In the genomic region with DNA sequence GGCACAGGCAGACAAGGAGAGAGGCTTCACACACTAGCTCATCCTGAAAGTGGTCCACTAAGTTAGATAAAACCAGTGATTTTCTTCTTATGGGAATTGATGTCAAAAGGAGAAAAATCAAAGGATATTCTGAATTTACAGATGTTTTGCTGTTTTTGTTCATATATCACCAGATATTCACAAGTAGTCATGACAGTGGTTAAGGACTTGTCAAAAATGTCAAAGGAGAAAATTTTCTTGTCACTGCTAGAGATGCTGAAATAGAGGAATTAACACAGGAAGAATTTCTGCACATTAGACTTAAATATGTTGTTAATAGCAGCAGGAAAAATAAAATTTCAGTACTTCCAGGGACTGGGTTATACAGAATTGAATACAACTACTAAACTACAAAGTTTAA, we compare ENCODE assay signal across 17 cellular contexts.
"Had no signal": no experiment of that assay in that cellular context is flagged by ENCODE, and none has a peak within 500 bp of the region (broad histone marks: within the 10 kb centered on the region; RNA-seq: fewer than 3 reads in every experiment).

No MANE protein-coding gene starts in this region.

- H3K27me3 ChIP-seq: adrenal gland, ovary, spleen, uterus had no signal

- DNase-seq: activated CD4-positive, alpha-beta memory T cell treated with anti-CD3 and anti-CD28 coated beads, Interleukin-2, amount 10 ng/mL, durations not matched to agents 7 days and 5 days; activated CD4-positive, alpha-beta T cell treated with anti-CD3 and anti-CD28 coated beads for 4 hours; activated effector memory CD4-positive, alpha-beta T cell treated with anti-CD3 and anti-CD28 coated beads, Interleukin-2, amount 50 U/mL, for 16 hours; activated T-cell treated with anti-CD3 and anti-CD28 coated beads, Interleukin-2, amount 50 U/mL, for 48 hours; cortex of kidney; effector memory CD4-positive, alpha-beta T cell; kidney glomerular epithelial cell; spleen; stimulated activated CD4-positive, alpha-beta T cell treated with anti-CD3 and anti-CD28 coated beads, Interleukin-1b, Interleukin-23, amount 100 ng/mL, for 48 hours; T-helper 2 cell; uterus had no signal

- H3K4me1 ChIP-seq: uterus had no signal

- H3K27me3 Mint-ChIP-seq: activated CD4-positive, alpha-beta memory T cell treated with anti-CD3 and anti-CD28 coated beads, Interleukin-2, amount 10 ng/mL, durations not matched to agents 7 days and 5 days; activated naive CD4-positive, alpha-beta T cell treated with anti-CD3 and anti-CD28 coated beads, Interleukin-2, amount 50 U/mL, for 24 hours; central memory CD8-positive, alpha-beta T cell had no signal

- H3K4me3 Mint-ChIP-seq: activated CD4-positive, alpha-beta memory T cell treated with anti-CD3 and anti-CD28 coated beads, Interleukin-2, amount 10 ng/mL, durations not matched to agents 7 days and 5 days; activated naive CD4-positive, alpha-beta T cell treated with anti-CD3 and anti-CD28 coated beads, Interleukin-2, amount 50 U/mL, for 24 hours; central memory CD8-positive, alpha-beta T cell; nephron; WTC11 had no signal

- H3K9me3 Mint-ChIP-seq: nephron had no signal

- H3K27ac Mint-ChIP-seq: activated CD4-positive, alpha-beta memory T cell treated with anti-CD3 and anti-CD28 coated beads, Interleukin-2, amount 10 ng/mL, durations not matched to agents 7 days and 5 days; activated naive CD4-positive, alpha-beta T cell treated with anti-CD3 and anti-CD28 coated beads, Interleukin-2, amount 50 U/mL, for 24 hours; WTC11 had no signal

- H3K9me3 ChIP-seq: adrenal gland, ovary, uterus had no signal

- H3K36me3 ChIP-seq: adrenal gland, ovary, spleen, uterus had no signal

- H3K4me3 ChIP-seq: adrenal gland, ovary, spleen, uterus had no signal
